Comparison of ENCODE assay signal across 14 cellular contexts in the genomic region with DNA sequence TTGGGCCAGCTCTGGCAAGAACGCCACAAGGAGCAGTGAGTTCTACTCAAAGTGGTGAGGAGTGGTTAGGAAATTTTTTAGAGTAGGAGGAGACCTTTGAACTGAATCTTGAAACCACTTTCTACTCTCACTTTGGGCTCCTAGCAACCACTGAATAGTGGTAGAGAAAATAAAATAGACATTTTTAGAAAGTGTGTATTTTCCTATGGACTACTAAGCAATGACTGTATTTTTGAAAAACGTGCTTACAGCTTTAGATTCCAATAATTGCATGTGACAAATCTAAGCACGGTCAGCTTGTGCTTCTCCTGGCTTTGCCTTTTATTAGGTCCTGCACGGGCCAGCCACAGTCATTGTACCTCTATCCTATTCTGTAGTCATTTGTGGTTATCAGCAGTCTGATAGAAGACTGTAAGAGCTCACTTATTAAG. TPM values are rescaled to one million over a fixed set of nuclear protein-coding genes. Genes with fewer than 3 reads are reported as not detected.
A peak's percentile ranks its signal among the peaks of the same experiment; 100 is the strongest.
DNase-seq lines count a peak whose midpoint lies in the region; ATAC-seq and TF ChIP-seq lines count a peak whose summit lies in the region.
"Had no signal": no experiment of that assay in that cellular context is flagged by ENCODE, and none has a peak within 500 bp of the region (broad histone marks: within the 10 kb centered on the region; RNA-seq: fewer than 3 reads in every experiment).

No MANE protein-coding gene starts in this region.

- H3K4me3 ChIP-seq in OCI-LY3 (ENCODE audit: low read length) (0 out of 2 replicates have a peak overlapping the region, but pooled peaks have one; percentile 11), endodermal cell (ENCODE audit: low read length) (no peak overlapping the region), lower leg skin (ENCODE audit: low read depth, poor library complexity, severe bottlenecking) (no peak overlapping the region)
- H3K4me3 ChIP-seq: body of pancreas had no signal

- H3K36me3 Mint-ChIP-seq in stimulated activated effector memory CD8-positive, alpha-beta T cell treated with anti-CD3 and anti-CD28 coated beads, Interleukin-12 subunit alpha, Interleukin-12 subunit beta, amount 100 ng/mL, for 72 hours, result no peaks in the 10 kb centered on the region
- no peaks in the 10 kb centered on the region for H3K36me3 Mint-ChIP-seq in endodermal cell (ENCODE audit: low read depth)

- peak; percentile 64 for ATAC-seq in GM18907 (IDR thresholded peaks at IDR 0.05; ENCODE audit: unreplicated experiment)
- peak; percentile 61 for ATAC-seq in HG02571 (IDR thresholded peaks at IDR 0.05; ENCODE audit: unreplicated experiment)
- peak; percentile 55 for ATAC-seq in stimulated activated effector memory CD8-positive, alpha-beta T cell treated with anti-CD3 and anti-CD28 coated beads, Interleukin-12 subunit alpha, Interleukin-12 subunit beta, amount 100 ng/mL, for 72 hours
- ATAC-seq: body of pancreas had no signal

- intact Hi-C loops in lower leg skin (cut with DNase I; ENCODE audit: low total_unique reads), result no loop called here

- DNase-seq in stimulated activated effector memory CD8-positive, alpha-beta T cell treated with anti-CD3 and anti-CD28 coated beads, Interleukin-12 subunit alpha, Interleukin-12 subunit beta, amount 100 ng/mL, for 72 hours (ENCODE audit: low spot score in 2 of 2), result no peak
- no peak for DNase-seq in endodermal cell
- DNase-seq in T-helper 1 cell, result no peak
- no peak for DNase-seq in KBM-7
- no peak for DNase-seq in lower leg skin (ENCODE audit: low spot score in 2 of 2)
- DNase-seq: activated CD8-positive, alpha-beta memory T cell treated with anti-CD3 and anti-CD28 coated beads for 24 hours; body of pancreas; DMS53; SIG-M5 had no signal

- H3K27ac ChIP-seq in OCI-LY3 (ENCODE audit: low read length) (no peak overlapping the region), endodermal cell (ENCODE audit: low read depth, low read length) (no peak overlapping the region)
- H3K27ac ChIP-seq: body of pancreas had no signal

- H3K27me3 Mint-ChIP-seq in endodermal cell (ENCODE audit: insufficient read depth), result peaks cover 15% of the 10 kb centered on the region

- in situ Hi-C loops in KBM-7 (cut with MboI; ENCODE audit: low pct_unique_long_range_greater_than_20kb, low sequenced_read_pairs), result no loop called here

- no peaks in the 10 kb centered on the region for H3K79me2 ChIP-seq in OCI-LY3 (ENCODE audit: low read length)

- H3K27me3 ChIP-seq in OCI-LY3 (ENCODE audit: low read depth, low read length), result no peaks in the 10 kb centered on the region
- no peaks in the 10 kb centered on the region for H3K27me3 ChIP-seq in endodermal cell (ENCODE audit: control insufficient read depth, insufficient read depth, low read length, poor library complexity, severe bottlenecking)
- H3K27me3 ChIP-seq: body of pancreas had no signal

- TF ChIP-seq CTCF in OCI-LY3 (IDR thresholded peaks at IDR 0.05; ENCODE audit: low read depth, low read length), result no peak
- no peak for TF ChIP-seq CTCF in endodermal cell (conservative IDR thresholded peaks at IDR 0.05)
- TF ChIP-seq CTCF in lower leg skin (IDR thresholded peaks at IDR 0.05), result no peak

- H3K4me2 ChIP-seq in OCI-LY3 (ENCODE audit: low read length), result peak overlapping the region; percentile 24

- H3K36me3 ChIP-seq in OCI-LY3 (replicated peaks; ENCODE audit: low read depth, low read length) (no peaks in the 10 kb centered on the region), endodermal cell (ENCODE audit: control insufficient read depth, insufficient read depth, low read length) (no peaks in the 10 kb centered on the region)

- H3K9ac ChIP-seq in OCI-LY3 (ENCODE audit: low read length), result peak overlapping the region; percentile 0; the same call in 1 of the 2 replicates
- no peak overlapping the region for H3K9ac ChIP-seq in endodermal cell (ENCODE audit: extremely low read depth, low read length, poor library complexity, severe bottlenecking)

- peaks cover 78% of the 10 kb centered on the region for H3K4me1 Mint-ChIP-seq in stimulated activated effector memory CD8-positive, alpha-beta T cell treated with anti-CD3 and anti-CD28 coated beads, Interleukin-12 subunit alpha, Interleukin-12 subunit beta, amount 100 ng/mL, for 72 hours
- H3K4me1 Mint-ChIP-seq in endodermal cell, result peaks cover 9% of the 10 kb centered on the region

- no peak overlapping the region for H3K4me3 Mint-ChIP-seq in stimulated activated effector memory CD8-positive, alpha-beta T cell treated with anti-CD3 and anti-CD28 coated beads, Interleukin-12 subunit alpha, Interleukin-12 subunit beta, amount 100 ng/mL, for 72 hours
- H3K4me3 Mint-ChIP-seq in endodermal cell, result no peak overlapping the region

- H3K4me1 ChIP-seq in OCI-LY3 (ENCODE audit: low read length) (peaks cover 63% of the 10 kb centered on the region), endodermal cell (ENCODE audit: control insufficient read depth, insufficient read depth, low read length) (no peaks in the 10 kb centered on the region)
- H3K4me1 ChIP-seq: body of pancreas had no signal

- no peaks in the 10 kb centered on the region for H3K9me3 Mint-ChIP-seq in stimulated activated effector memory CD8-positive, alpha-beta T cell treated with anti-CD3 and anti-CD28 coated beads, Interleukin-12 subunit alpha, Interleukin-12 subunit beta, amount 100 ng/mL, for 72 hours
- peaks cover 4% of the 10 kb centered on the region for H3K9me3 Mint-ChIP-seq in endodermal cell

- no peak overlapping the region for H3K27ac Mint-ChIP-seq in stimulated activated effector memory CD8-positive, alpha-beta T cell treated with anti-CD3 and anti-CD28 coated beads, Interleukin-12 subunit alpha, Interleukin-12 subunit beta, amount 100 ng/mL, for 72 hours
- no peak overlapping the region for H3K27ac Mint-ChIP-seq in endodermal cell

- WGBS in endodermal cell (ENCODE audit: insufficient coverage in 1 of 2, insufficient read length in 1 of 2), 2 experiments, result 90 to 100% methylated on average over 2 to 4 of the region's 4 CpGs
- 60 to 63% methylated on average over 4 of the region's 4 CpGs for WGBS in lower leg skin, 2 donors

- TF ChIP-seq POLR2A in lower leg skin (IDR thresholded peaks at IDR 0.05), result no peak

- no peaks in the 10 kb centered on the region for H3K9me3 ChIP-seq in OCI-LY3 (ENCODE audit: insufficient read depth, low read length)
- no peaks in the 10 kb centered on the region for H3K9me3 ChIP-seq in endodermal cell (ENCODE audit: control insufficient read depth, low read length)
- H3K9me3 ChIP-seq: body of pancreas had no signal

- H4K20me1 ChIP-seq in OCI-LY3 (ENCODE audit: insufficient read depth, low read length), result no peaks in the 10 kb centered on the region

- H2AFZ ChIP-seq in OCI-LY3 (ENCODE audit: low read depth, low read length), result peak overlapping the region; percentile 32; the same call in 1 of the 2 replicates

RNA-seq across cellular contexts. Expression of a gene that starts 8.7 kb away (rescaled TPM):
- total RNA-seq in endodermal cell, result 10 to 100 TPM; 23.7 to 30.2 TPM
- polyA plus RNA-seq in endodermal cell (2013, experiment 1 of 2), result 38.7 TPM
- 34.8 TPM for polyA plus RNA-seq in endodermal cell (2013, experiment 2 of 2)
- 10 to 100 TPM; 64.2 to 92.1 (median 83.0) TPM for total RNA-seq in lower leg skin

RNA-seq across cellular contexts. Expression of a gene that starts 54.4 kb away (rescaled TPM):
- total RNA-seq in endodermal cell (not detected), lower leg skin (under 1 TPM in 3 of 4 donors, not detected in 1; 0.08 to 0.30 (median 0.22) TPM)
- not detected for polyA plus RNA-seq in endodermal cell (2013, experiment 1 of 2)
- polyA plus RNA-seq in endodermal cell (2013, experiment 2 of 2), result not detected
- total RNA-seq: body of pancreas, fibroblast of villous mesenchyme had no signal
- polyA plus RNA-seq: liver had no signal
